ENCODE assay signal across 8 cellular contexts in genomic region chr20:36728986-36729385, GRCh38.
A peak's percentile ranks its signal among the peaks of the same experiment; 100 is the strongest.
DNase-seq lines count a peak whose midpoint lies in the region; ATAC-seq and TF ChIP-seq lines count a peak whose summit lies in the region.
"Had no signal": no experiment of that assay in that cellular context is flagged by ENCODE, and none has a peak within 500 bp of the region (broad histone marks: within the 10 kb centered on the region; RNA-seq: fewer than 3 reads in every experiment).

No MANE protein-coding gene starts in this region.

- POLR2A ChIA-PET in HEK293 (lab: Yijun Ruan, JAX): no interaction called here

- no peak for ATAC-seq in HG03342 (IDR thresholded peaks at IDR 0.05; ENCODE audit: unreplicated experiment)
- ATAC-seq in GM21447 (IDR thresholded peaks at IDR 0.05; ENCODE audit: unreplicated experiment): no peak

- DNase-seq in ELR (ENCODE audit: low read depth): peak; percentile 73
- peak; percentile 31 for DNase-seq in T-helper 2 cell treated with Interferon-gamma antibody and Interleukin-4, amounts not matched to agents 5 μg/mL and 100 μg/mL, for 36 hours (ENCODE audit: low spot score)
- peak; percentile 50 for DNase-seq in iris pigment epithelial cell (ENCODE audit: low read depth)
- no peak for DNase-seq in NCI-H187 (lab: John Stamatoyannopoulos, UW)
- DNase-seq: NCI-H2171 treated with DMSO at 0.1 percent for 48 hours had no signal

- H3K27me3 Mint-ChIP-seq in T-helper 2 cell treated with Interferon-gamma antibody and Interleukin-4, amounts not matched to agents 5 μg/mL and 100 μg/mL, for 36 hours (ENCODE audit: low read depth): no peaks in the 10 kb centered on the region

- peaks cover 25% of the 10 kb centered on the region for H3K4me1 Mint-ChIP-seq in T-helper 2 cell treated with Interferon-gamma antibody and Interleukin-4, amounts not matched to agents 5 μg/mL and 100 μg/mL, for 36 hours (ENCODE audit: low read depth)

- no peak; the same call in 1 of the 2 replicates for TF ChIP-seq CTCF in HEK293 (tag by site-specific recombination; IDR thresholded peaks at IDR 0.05)

- peaks cover 2% of the 10 kb centered on the region for H3K36me3 Mint-ChIP-seq in T-helper 2 cell treated with Interferon-gamma antibody and Interleukin-4, amounts not matched to agents 5 μg/mL and 100 μg/mL, for 36 hours (ENCODE audit: low read depth)

- CTCF ChIA-PET in HEK293 (lab: Yijun Ruan, JAX): interaction anchor here (0.5 to 1.4 kb wide), 13 partner anchors 13 to 263 kb away, joined by 3 to 13 read pairs (median 3); no protein-coding TSS in a partner anchor

- no peak overlapping the region for H3K4me3 Mint-ChIP-seq in T-helper 2 cell treated with Interferon-gamma antibody and Interleukin-4, amounts not matched to agents 5 μg/mL and 100 μg/mL, for 36 hours

- H3K36me3 ChIP-seq in HEK293 (ENCODE audit: control insufficient read depth in 2 of 2, insufficient read depth in 1 of 2, low read length in 2 of 2): no peaks in the 10 kb centered on the region; a peak in 1 of 3 replicates

- H3K9me3 ChIP-seq in HEK293 (ENCODE audit: control insufficient read depth, insufficient read depth, low read depth, low read length): no peaks in the 10 kb centered on the region

- H3K27ac Mint-ChIP-seq in T-helper 2 cell treated with Interferon-gamma antibody and Interleukin-4, amounts not matched to agents 5 μg/mL and 100 μg/mL, for 36 hours: peak overlapping the region; percentile 6

- H3K27ac ChIP-seq in HEK293 (ENCODE audit: extremely low read depth, low read depth, low read length): no peak overlapping the region

- no peaks in the 10 kb centered on the region for H3K4me1 ChIP-seq in HEK293 (ENCODE audit: control insufficient read depth, insufficient read depth, low read length)

- no peaks in the 10 kb centered on the region for H3K9me3 Mint-ChIP-seq in T-helper 2 cell treated with Interferon-gamma antibody and Interleukin-4, amounts not matched to agents 5 μg/mL and 100 μg/mL, for 36 hours

- no peak overlapping the region for H3K4me3 ChIP-seq in HEK293 (ENCODE audit: low read depth, low read length)

TF ChIP-seq in HEK293, 187 proteins besides CTCF, POLR2A, EP300 and RAD21:
- 0 out of 2 replicates have a peak, but pooled peaks have one; percentile 18 for TF ChIP-seq ZNF366 (tag by site-specific recombination; conservative IDR thresholded peaks at IDR 0.05)
- TF ChIP-seq TSHZ1 (tag by site-specific recombination; IDR thresholded peaks at IDR 0.05; ENCODE audit: borderline replicate concordance): no peak
- peak; percentile 37 for TF ChIP-seq ZNF654 (tag by site-specific recombination; IDR thresholded peaks at IDR 0.05; ENCODE audit: low read depth)

Comparison
In these comparisons a context has a peak if more than half of its experiments do, and no peak if none do; other contexts are left out.
1. DNase-seq: peak in ELR (single experiment), T-helper 2 cell treated with Interferon-gamma antibody and Interleukin-4, amounts not matched to agents 5 μg/mL and 100 μg/mL, for 36 hours (single experiment) and iris pigment epithelial cell (single experiment); none in NCI-H187 (0 of 2).